Comparison of ENCODE assay signal across 1 cellular context in genomic region chr11:125494987-125495725, GRCh38.
TF ChIP-seq lines count a peak whose summit lies in the region.

No MANE protein-coding gene starts in this region.

TF ChIP-seq in GM12878, 131 proteins besides CTCF, POLR2A, EP300 and RAD21 (continued from another document):
- TF ChIP-seq ZBTB33 (IDR thresholded peaks at IDR 0.05) (no peak), CHD2 (IDR thresholded peaks at IDR 0.05; ENCODE audit: borderline replicate concordance, low read depth, low read length) (peak; percentile 50; the same call in 1 of the 2 replicates), SUZ12 (IDR thresholded peaks at IDR 0.05; ENCODE audit: unreplicated experiment) (peak; percentile 48), RUNX3 (IDR thresholded peaks at IDR 0.05; ENCODE audit: low read length) (no peak; the same call in 1 of the 2 replicates), REST (IDR thresholded peaks at IDR 0.05; ENCODE audit: low read depth, low read length) (no peak), NR2F1 (conservative IDR thresholded peaks at IDR 0.05) (no peak), DPF2 (IDR thresholded peaks at IDR 0.05) (no peak), BHLHE40 (IDR thresholded peaks at IDR 0.05; ENCODE audit: borderline replicate concordance in 1 of 2, low read depth in 2 of 2, low read length in 1 of 2) (peak in 1 of 2 experiments; percentile 45; a peak in 1 of 4 replicates), IKZF1 (conservative IDR thresholded peaks at IDR 0.05) (peak; percentile 82), TCF12 (IDR thresholded peaks at IDR 0.05; ENCODE audit: low read depth, low read length) (no peak), ATF3 (IDR thresholded peaks at IDR 0.05; ENCODE audit: borderline replicate concordance, extremely low read depth, low read depth, low read length) (no peak)
